1 cellular context compared by ENCODE assay signal in the genomic region with DNA sequence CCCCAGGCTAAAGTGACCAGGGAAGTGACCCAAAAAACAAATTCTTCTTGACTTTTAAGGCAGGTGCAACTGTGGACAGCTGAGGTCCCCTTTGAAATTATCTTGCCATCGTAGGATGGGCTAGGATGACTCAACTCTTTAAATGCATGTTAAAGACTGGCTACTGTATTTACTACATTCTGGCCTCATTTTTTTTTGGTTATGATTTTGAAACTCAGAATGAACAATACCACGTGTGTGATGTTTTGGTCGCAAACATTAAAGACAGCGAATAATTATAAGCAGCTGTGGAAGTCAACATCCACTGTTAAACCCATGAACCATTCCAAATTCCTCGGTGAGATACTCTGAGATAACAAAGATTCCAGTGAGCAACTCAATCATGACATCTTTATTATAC.
TF ChIP-seq lines count a peak whose summit lies in the region.

No MANE protein-coding gene starts in this region.

TF ChIP-seq in K562, 482 proteins besides CTCF, POLR2A, EP300 and RAD21:
- TF ChIP-seq FOSL1 (tag; conservative IDR thresholded peaks at IDR 0.05) (0 out of 2 replicates have a peak, but pooled peaks have one; percentile 38), ZNF76 (CRISPR knock-in tag; IDR thresholded peaks at IDR 0.05; ENCODE audit: borderline replicate concordance) (no peak), MAFG (tag; conservative IDR thresholded peaks at IDR 0.05) (peak; percentile 48), HDAC2 (IDR thresholded peaks at IDR 0.05) (no peak), JUND (IDR thresholded peaks at IDR 0.05; ENCODE audit: borderline replicate concordance, low read depth, low read length) (peak; percentile 62; the same call in 1 of the 2 replicates), JUND (tag; IDR thresholded peaks at IDR 0.05; ENCODE audit: borderline replicate concordance, low read depth, low read length) (peak; percentile 31; the same call in 1 of the 3 replicates), HNRNPH1 (optimal IDR thresholded peaks at IDR 0.05; ENCODE audit: low read depth, low read length) (no peak), SOX6 (IDR thresholded peaks at IDR 0.05) (no peak), RFX7 (CRISPR knock-in tag; IDR thresholded peaks at IDR 0.05) (no peak), MAFK (IDR thresholded peaks at IDR 0.05; ENCODE audit: low read length) (peak; percentile 22; the same call in 1 of the 2 replicates), CCNT2 (IDR thresholded peaks at IDR 0.05; ENCODE audit: borderline replicate concordance, extremely low read depth, insufficient read length, low read depth, low read length) (no peak), ILK (tag; IDR thresholded peaks at IDR 0.05; ENCODE audit: borderline replicate concordance, low read depth) (no peak), NFE2 (IDR thresholded peaks at IDR 0.05; ENCODE audit: low read depth) (peak; percentile 76)
- TF ChIP-seq, protein P1, sequence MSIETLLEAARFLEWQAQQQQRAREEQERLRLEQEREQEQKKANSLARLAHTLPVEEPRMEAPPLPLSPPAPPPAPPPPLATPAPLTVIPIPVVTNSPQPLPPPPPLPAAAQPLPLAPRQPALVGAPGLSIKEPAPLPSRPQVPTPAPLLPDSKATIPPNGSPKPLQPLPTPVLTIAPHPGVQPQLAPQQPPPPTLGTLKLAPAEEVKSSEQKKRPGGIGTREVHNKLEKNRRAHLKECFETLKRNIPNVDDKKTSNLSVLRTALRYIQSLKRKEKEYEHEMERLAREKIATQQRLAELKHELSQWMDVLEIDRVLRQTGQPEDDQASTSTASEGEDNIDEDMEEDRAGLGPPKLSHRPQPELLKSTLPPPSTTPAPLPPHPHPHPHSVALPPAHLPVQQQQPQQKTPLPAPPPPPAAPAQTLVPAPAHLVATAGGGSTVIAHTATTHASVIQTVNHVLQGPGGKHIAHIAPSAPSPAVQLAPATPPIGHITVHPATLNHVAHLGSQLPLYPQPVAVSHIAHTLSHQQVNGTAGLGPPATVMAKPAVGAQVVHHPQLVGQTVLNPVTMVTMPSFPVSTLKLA (conservative IDR thresholded peaks at IDR 0.05): peak in 1 of 2 experiments; percentile 28; a peak in 1 of 4 replicates
